In the genomic region with DNA sequence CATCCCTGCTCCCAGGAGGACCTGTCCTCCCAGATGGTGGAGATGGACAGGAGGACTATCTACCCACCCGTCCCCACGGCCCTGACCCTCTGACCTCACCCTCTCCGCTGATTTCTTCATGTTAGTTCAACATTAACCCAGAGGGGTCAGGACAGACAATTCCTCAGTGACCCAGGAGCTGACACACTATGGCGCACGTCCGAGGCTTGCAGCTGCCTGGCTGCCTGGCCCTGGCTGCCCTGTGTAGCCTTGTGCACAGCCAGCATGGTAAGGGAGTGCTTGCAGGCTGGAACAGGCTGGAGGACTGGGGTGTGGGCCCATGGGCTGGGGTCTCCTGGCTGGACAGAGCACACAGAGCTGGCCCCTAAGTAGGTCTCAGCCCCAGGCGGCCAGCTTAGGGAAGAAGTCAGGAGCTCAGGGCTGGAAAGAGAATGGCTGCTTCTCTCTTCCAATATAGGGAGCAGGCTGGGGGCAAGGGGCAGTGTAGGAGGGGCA, we compare ENCODE assay signal across 1 cellular context.
TF ChIP-seq lines count a peak whose summit lies in the region.

A gene (plus strand): TSS at position 166 of the 495 bp plus-strand sequence. CDS start 23 bp downstream, at position 189.

TF ChIP-seq in HepG2, 621 proteins besides CTCF, POLR2A, EP300 and RAD21 (continued from another document and continues in another):
- TF ChIP-seq, protein P1, sequence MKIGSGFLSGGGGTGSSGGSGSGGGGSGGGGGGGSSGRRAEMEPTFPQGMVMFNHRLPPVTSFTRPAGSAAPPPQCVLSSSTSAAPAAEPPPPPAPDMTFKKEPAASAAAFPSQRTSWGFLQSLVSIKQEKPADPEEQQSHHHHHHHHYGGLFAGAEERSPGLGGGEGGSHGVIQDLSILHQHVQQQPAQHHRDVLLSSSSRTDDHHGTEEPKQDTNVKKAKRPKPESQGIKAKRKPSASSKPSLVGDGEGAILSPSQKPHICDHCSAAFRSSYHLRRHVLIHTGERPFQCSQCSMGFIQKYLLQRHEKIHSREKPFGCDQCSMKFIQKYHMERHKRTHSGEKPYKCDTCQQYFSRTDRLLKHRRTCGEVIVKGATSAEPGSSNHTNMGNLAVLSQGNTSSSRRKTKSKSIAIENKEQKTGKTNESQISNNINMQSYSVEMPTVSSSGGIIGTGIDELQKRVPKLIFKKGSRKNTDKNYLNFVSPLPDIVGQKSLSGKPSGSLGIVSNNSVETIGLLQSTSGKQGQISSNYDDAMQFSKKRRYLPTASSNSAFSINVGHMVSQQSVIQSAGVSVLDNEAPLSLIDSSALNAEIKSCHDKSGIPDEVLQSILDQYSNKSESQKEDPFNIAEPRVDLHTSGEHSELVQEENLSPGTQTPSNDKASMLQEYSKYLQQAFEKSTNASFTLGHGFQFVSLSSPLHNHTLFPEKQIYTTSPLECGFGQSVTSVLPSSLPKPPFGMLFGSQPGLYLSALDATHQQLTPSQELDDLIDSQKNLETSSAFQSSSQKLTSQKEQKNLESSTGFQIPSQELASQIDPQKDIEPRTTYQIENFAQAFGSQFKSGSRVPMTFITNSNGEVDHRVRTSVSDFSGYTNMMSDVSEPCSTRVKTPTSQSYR (CRISPR knock-in tag; IDR thresholded peaks at IDR 0.05; ENCODE audit: borderline replicate concordance), result peak; percentile 77
- TF ChIP-seq GPN1 (CRISPR knock-in tag; IDR thresholded peaks at IDR 0.05; ENCODE audit: borderline replicate concordance) (no peak), ZNF556 (CRISPR knock-in tag; IDR thresholded peaks at IDR 0.05; ENCODE audit: borderline replicate concordance) (no peak), ZNF547 (CRISPR knock-in tag; IDR thresholded peaks at IDR 0.05) (no peak), HMG20B (CRISPR knock-in tag; conservative IDR thresholded peaks at IDR 0.05) (peak; percentile 60; the same call in 1 of the 2 replicates), ZNF232 (CRISPR knock-in tag; IDR thresholded peaks at IDR 0.05; ENCODE audit: borderline replicate concordance) (peak; percentile 89; the same call in 1 of the 2 replicates), MIXL1 (CRISPR knock-in tag; IDR thresholded peaks at IDR 0.05) (peak; percentile 88), BORCS8-MEF2B (CRISPR knock-in tag; IDR thresholded peaks at IDR 0.05) (peak; percentile 83), ZNF552 (CRISPR knock-in tag; IDR thresholded peaks at IDR 0.05; ENCODE audit: borderline replicate concordance) (no peak), TGIF2 (CRISPR knock-in tag; IDR thresholded peaks at IDR 0.05) (no peak; the same call in 1 of the 2 replicates), ZNF44 (CRISPR knock-in tag; IDR thresholded peaks at IDR 0.05) (no peak), CHCHD3 (CRISPR knock-in tag; IDR thresholded peaks at IDR 0.05) (no peak), ZNF841 (CRISPR knock-in tag; IDR thresholded peaks at IDR 0.05; ENCODE audit: borderline replicate concordance) (no peak), DNMT1 (CRISPR knock-in tag; IDR thresholded peaks at IDR 0.05) (no peak), REPIN1 (CRISPR knock-in tag; IDR thresholded peaks at IDR 0.05; ENCODE audit: borderline replicate concordance, low read depth) (peak; percentile 77; the same call in 1 of the 2 replicates), ZMYM3 (CRISPR knock-in tag; IDR thresholded peaks at IDR 0.05) (peak; percentile 93), FOXO1 (CRISPR knock-in tag; IDR thresholded peaks at IDR 0.05) (peak; percentile 85), GTF3A (CRISPR knock-in tag; conservative IDR thresholded peaks at IDR 0.05) (no peak), SKI (IDR thresholded peaks at IDR 0.05; ENCODE audit: partially characterized antibody) (peak; percentile 49), ZNF33A (CRISPR knock-in tag; IDR thresholded peaks at IDR 0.05; ENCODE audit: borderline replicate concordance) (no peak), CBFB (CRISPR knock-in tag; IDR thresholded peaks at IDR 0.05) (peak; percentile 44; the same call in 1 of the 2 replicates), REL (CRISPR knock-in tag; conservative IDR thresholded peaks at IDR 0.05) (no peak), JUND (CRISPR knock-in tag; IDR thresholded peaks at IDR 0.05) (peak; percentile 81; the same call in 1 of the 2 replicates), ZNF746 (CRISPR knock-in tag; IDR thresholded peaks at IDR 0.05) (peak; percentile 96), ZNF674 (CRISPR knock-in tag; IDR thresholded peaks at IDR 0.05; ENCODE audit: low read depth) (no peak), ZSCAN25 (CRISPR knock-in tag; IDR thresholded peaks at IDR 0.05) (0 out of 2 replicates have a peak, but pooled peaks have one; percentile 43), ZFP82 (CRISPR knock-in tag; IDR thresholded peaks at IDR 0.05; ENCODE audit: borderline replicate concordance) (peak; percentile 94), TCF7L2 (IDR thresholded peaks at IDR 0.05; ENCODE audit: low read depth, low read length) (no peak), ZNF383 (CRISPR knock-in tag; IDR thresholded peaks at IDR 0.05; ENCODE audit: borderline replicate concordance) (no peak), PTBP1 (IDR thresholded peaks at IDR 0.05; ENCODE audit: low read depth, low read length, poor library complexity, severe bottlenecking) (no peak)
- TF ChIP-seq, protein P2, sequence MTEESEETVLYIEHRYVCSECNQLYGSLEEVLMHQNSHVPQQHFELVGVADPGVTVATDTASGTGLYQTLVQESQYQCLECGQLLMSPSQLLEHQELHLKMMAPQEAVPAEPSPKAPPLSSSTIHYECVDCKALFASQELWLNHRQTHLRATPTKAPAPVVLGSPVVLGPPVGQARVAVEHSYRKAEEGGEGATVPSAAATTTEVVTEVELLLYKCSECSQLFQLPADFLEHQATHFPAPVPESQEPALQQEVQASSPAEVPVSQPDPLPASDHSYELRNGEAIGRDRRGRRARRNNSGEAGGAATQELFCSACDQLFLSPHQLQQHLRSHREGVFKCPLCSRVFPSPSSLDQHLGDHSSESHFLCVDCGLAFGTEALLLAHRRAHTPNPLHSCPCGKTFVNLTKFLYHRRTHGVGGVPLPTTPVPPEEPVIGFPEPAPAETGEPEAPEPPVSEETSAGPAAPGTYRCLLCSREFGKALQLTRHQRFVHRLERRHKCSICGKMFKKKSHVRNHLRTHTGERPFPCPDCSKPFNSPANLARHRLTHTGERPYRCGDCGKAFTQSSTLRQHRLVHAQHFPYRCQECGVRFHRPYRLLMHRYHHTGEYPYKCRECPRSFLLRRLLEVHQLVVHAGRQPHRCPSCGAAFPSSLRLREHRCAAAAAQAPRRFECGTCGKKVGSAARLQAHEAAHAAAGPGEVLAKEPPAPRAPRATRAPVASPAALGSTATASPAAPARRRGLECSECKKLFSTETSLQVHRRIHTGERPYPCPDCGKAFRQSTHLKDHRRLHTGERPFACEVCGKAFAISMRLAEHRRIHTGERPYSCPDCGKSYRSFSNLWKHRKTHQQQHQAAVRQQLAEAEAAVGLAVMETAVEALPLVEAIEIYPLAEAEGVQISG (CRISPR knock-in tag; IDR thresholded peaks at IDR 0.05), result peak; percentile 97
- TF ChIP-seq, protein P3, sequence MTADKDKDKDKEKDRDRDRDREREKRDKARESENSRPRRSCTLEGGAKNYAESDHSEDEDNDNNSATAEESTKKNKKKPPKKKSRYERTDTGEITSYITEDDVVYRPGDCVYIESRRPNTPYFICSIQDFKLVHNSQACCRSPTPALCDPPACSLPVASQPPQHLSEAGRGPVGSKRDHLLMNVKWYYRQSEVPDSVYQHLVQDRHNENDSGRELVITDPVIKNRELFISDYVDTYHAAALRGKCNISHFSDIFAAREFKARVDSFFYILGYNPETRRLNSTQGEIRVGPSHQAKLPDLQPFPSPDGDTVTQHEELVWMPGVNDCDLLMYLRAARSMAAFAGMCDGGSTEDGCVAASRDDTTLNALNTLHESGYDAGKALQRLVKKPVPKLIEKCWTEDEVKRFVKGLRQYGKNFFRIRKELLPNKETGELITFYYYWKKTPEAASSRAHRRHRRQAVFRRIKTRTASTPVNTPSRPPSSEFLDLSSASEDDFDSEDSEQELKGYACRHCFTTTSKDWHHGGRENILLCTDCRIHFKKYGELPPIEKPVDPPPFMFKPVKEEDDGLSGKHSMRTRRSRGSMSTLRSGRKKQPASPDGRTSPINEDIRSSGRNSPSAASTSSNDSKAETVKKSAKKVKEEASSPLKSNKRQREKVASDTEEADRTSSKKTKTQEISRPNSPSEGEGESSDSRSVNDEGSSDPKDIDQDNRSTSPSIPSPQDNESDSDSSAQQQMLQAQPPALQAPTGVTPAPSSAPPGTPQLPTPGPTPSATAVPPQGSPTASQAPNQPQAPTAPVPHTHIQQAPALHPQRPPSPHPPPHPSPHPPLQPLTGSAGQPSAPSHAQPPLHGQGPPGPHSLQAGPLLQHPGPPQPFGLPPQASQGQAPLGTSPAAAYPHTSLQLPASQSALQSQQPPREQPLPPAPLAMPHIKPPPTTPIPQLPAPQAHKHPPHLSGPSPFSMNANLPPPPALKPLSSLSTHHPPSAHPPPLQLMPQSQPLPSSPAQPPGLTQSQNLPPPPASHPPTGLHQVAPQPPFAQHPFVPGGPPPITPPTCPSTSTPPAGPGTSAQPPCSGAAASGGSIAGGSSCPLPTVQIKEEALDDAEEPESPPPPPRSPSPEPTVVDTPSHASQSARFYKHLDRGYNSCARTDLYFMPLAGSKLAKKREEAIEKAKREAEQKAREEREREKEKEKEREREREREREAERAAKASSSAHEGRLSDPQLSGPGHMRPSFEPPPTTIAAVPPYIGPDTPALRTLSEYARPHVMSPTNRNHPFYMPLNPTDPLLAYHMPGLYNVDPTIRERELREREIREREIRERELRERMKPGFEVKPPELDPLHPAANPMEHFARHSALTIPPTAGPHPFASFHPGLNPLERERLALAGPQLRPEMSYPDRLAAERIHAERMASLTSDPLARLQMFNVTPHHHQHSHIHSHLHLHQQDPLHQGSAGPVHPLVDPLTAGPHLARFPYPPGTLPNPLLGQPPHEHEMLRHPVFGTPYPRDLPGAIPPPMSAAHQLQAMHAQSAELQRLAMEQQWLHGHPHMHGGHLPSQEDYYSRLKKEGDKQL (CRISPR knock-in tag; IDR thresholded peaks at IDR 0.05; ENCODE audit: low read depth), result peak; percentile 87
- TF ChIP-seq, protein P4, sequence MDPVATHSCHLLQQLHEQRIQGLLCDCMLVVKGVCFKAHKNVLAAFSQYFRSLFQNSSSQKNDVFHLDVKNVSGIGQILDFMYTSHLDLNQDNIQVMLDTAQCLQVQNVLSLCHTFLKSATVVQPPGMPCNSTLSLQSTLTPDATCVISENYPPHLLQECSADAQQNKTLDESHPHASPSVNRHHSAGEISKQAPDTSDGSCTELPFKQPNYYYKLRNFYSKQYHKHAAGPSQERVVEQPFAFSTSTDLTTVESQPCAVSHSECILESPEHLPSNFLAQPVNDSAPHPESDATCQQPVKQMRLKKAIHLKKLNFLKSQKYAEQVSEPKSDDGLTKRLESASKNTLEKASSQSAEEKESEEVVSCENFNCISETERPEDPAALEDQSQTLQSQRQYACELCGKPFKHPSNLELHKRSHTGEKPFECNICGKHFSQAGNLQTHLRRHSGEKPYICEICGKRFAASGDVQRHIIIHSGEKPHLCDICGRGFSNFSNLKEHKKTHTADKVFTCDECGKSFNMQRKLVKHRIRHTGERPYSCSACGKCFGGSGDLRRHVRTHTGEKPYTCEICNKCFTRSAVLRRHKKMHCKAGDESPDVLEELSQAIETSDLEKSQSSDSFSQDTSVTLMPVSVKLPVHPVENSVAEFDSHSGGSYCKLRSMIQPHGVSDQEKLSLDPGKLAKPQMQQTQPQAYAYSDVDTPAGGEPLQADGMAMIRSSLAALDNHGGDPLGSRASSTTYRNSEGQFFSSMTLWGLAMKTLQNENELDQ (CRISPR knock-in tag; IDR thresholded peaks at IDR 0.05; ENCODE audit: borderline replicate concordance), result peak; percentile 79; the same call in 1 of the 2 replicates
- TF ChIP-seq, protein P5, sequence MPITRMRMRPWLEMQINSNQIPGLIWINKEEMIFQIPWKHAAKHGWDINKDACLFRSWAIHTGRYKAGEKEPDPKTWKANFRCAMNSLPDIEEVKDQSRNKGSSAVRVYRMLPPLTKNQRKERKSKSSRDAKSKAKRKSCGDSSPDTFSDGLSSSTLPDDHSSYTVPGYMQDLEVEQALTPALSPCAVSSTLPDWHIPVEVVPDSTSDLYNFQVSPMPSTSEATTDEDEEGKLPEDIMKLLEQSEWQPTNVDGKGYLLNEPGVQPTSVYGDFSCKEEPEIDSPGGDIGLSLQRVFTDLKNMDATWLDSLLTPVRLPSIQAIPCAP (CRISPR knock-in tag; IDR thresholded peaks at IDR 0.05; ENCODE audit: low read depth), result no peak
- TF ChIP-seq, protein P6, sequence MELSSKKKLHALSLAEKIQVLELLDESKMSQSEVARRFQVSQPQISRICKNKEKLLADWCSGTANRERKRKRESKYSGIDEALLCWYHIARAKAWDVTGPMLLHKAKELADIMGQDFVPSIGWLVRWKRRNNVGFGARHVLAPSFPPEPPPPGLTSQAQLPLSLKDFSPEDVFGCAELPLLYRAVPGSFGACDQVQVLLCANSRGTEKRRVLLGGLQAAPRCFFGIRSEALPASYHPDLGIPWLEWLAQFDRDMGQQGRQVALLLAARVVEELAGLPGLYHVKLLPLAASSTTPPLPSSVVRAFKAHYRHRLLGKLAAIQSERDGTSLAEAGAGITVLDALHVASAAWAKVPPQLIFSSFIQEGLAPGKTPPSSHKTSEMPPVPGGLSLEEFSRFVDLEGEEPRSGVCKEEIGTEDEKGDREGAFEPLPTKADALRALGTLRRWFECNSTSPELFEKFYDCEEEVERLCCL (CRISPR knock-in tag; IDR thresholded peaks at IDR 0.05; ENCODE audit: borderline replicate concordance), result peak; percentile 74; the same call in 1 of the 2 replicates
- TF ChIP-seq, protein P7, sequence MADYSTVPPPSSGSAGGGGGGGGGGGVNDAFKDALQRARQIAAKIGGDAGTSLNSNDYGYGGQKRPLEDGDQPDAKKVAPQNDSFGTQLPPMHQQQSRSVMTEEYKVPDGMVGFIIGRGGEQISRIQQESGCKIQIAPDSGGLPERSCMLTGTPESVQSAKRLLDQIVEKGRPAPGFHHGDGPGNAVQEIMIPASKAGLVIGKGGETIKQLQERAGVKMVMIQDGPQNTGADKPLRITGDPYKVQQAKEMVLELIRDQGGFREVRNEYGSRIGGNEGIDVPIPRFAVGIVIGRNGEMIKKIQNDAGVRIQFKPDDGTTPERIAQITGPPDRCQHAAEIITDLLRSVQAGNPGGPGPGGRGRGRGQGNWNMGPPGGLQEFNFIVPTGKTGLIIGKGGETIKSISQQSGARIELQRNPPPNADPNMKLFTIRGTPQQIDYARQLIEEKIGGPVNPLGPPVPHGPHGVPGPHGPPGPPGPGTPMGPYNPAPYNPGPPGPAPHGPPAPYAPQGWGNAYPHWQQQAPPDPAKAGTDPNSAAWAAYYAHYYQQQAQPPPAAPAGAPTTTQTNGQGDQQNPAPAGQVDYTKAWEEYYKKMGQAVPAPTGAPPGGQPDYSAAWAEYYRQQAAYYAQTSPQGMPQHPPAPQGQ (CRISPR knock-in tag; IDR thresholded peaks at IDR 0.05; ENCODE audit: borderline replicate concordance), result no peak
- TF ChIP-seq, protein P8, sequence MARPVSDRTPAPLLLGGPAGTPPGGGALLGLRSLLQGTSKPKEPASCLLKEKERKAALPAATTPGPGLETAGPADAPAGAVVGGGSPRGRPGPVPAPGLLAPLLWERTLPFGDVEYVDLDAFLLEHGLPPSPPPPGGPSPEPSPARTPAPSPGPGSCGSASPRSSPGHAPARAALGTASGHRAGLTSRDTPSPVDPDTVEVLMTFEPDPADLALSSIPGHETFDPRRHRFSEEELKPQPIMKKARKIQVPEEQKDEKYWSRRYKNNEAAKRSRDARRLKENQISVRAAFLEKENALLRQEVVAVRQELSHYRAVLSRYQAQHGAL (CRISPR knock-in tag; IDR thresholded peaks at IDR 0.05; ENCODE audit: not compliant biosample characterization), result peak; percentile 22
